In genomic region chr7:74092321-74092963, GRCh38 we compare ENCODE assay signal across 8 cellular contexts. TPM values are rescaled to one million over a fixed set of nuclear protein-coding genes. Genes with fewer than 3 reads are reported as not detected.
A peak's percentile ranks its signal among the peaks of the same experiment; 100 is the strongest.
DNase-seq lines count a peak whose midpoint lies in the region; ATAC-seq, FAIRE-seq and TF ChIP-seq lines count a peak whose summit lies in the region.

No MANE protein-coding gene starts in this region.

- POLR2A ChIA-PET in CD4-positive, alpha-beta memory T cell (lab: Charles Lee; ENCODE audit: partially characterized antibody) = interaction anchor here (1.1 kb wide), 1 partner anchor 9 kb away, joined by 3 read pairs; no protein-coding TSS in a partner anchor

- CTCF ChIA-PET in CD4-positive, alpha-beta memory T cell (lab: Charles Lee; ENCODE audit: partially characterized antibody) = no interaction called here

- peak overlapping the region; percentile 75 for H3K27ac ChIP-seq in osteoblast (ENCODE audit: low read depth, low read length)
- H3K27ac ChIP-seq in CD4-positive, alpha-beta memory T cell (ENCODE audit: low read depth, low read length) = no peak overlapping the region

- H3K9me3 ChIP-seq in osteoblast (ENCODE audit: low read depth, low read length) = peaks cover 4% of the 10 kb centered on the region
- H3K9me3 ChIP-seq in CD4-positive, alpha-beta memory T cell (ENCODE audit: control insufficient read depth in 1 of 2, low read length in 2 of 2) = no peaks in the 10 kb centered on the region

- intact Hi-C loops in dendritic cell treated with granulocyte-macrophage colony-stimulating factor and Interleukin-4, amounts not matched to agents 40 ng/mL and 50 ng/mL, for 4 days (cut with micrococcal nuclease) = loop anchor here (5.0 kb wide), 1 partner anchor 80 kb away; the partner anchor contains the start of gene EIF4H
- intact Hi-C loops in CD4-positive, alpha-beta memory T cell (cut with micrococcal nuclease) = no loop called here

- ATAC-seq in HG03196 (IDR thresholded peaks at IDR 0.05; ENCODE audit: unreplicated experiment) (peak; percentile 8), HG03135 (IDR thresholded peaks at IDR 0.05; ENCODE audit: unreplicated experiment) (no peak)
- ATAC-seq in activated T-cell treated with anti-CD3 and anti-CD28 coated beads, Interleukin-2, amount 50 U/mL, for 4 hours = no peak

- no peak for FAIRE-seq in frontal cortex (lab: Jason Lieb, UNC)

- H3K9me3 Mint-ChIP-seq in dendritic cell treated with granulocyte-macrophage colony-stimulating factor and Interleukin-4, amounts not matched to agents 40 ng/mL and 50 ng/mL, for 4 days = no peaks in the 10 kb centered on the region
- no peaks in the 10 kb centered on the region for H3K9me3 Mint-ChIP-seq in activated T-cell treated with anti-CD3 and anti-CD28 coated beads, Interleukin-2, amount 50 U/mL, for 4 hours
- H3K9me3 Mint-ChIP-seq in CD4-positive, alpha-beta memory T cell = no peaks in the 10 kb centered on the region

- peaks cover 30% of the 10 kb centered on the region for H3K36me3 ChIP-seq in osteoblast (ENCODE audit: insufficient read depth, low read length)
- H3K36me3 ChIP-seq in CD4-positive, alpha-beta memory T cell (ENCODE audit: insufficient read depth, low read length) = no peaks in the 10 kb centered on the region

- H3K27me3 ChIP-seq in osteoblast (ENCODE audit: insufficient read depth, low read length) = no peaks in the 10 kb centered on the region
- no peaks in the 10 kb centered on the region for H3K27me3 ChIP-seq in CD4-positive, alpha-beta memory T cell (ENCODE audit: insufficient read depth, low read length)

- H3K79me2 ChIP-seq in osteoblast (ENCODE audit: insufficient read depth, low read length) = peaks cover 58% of the 10 kb centered on the region

- peak; percentile 72 for DNase-seq in GM12865 (ENCODE audit: low read depth)
- DNase-seq in osteoblast (ENCODE audit: insufficient read length, low spot score, missing footprints) = peak; percentile 62
- no peak for DNase-seq in activated T-cell treated with anti-CD3 and anti-CD28 coated beads, Interleukin-2, amount 50 U/mL, for 4 hours
- DNase-seq in frontal cortex (ENCODE audit: low spot score in 2 of 2) = no peak
- no peak for DNase-seq in CD4-positive, alpha-beta memory T cell

- H3K4me3 ChIP-seq in GM12865 (ENCODE audit: low read depth, low read length) = peak overlapping the region; percentile 86
- peak overlapping the region; percentile 12 for H3K4me3 ChIP-seq in osteoblast (ENCODE audit: insufficient read depth, low read length)
- no peak overlapping the region for H3K4me3 ChIP-seq in CD4-positive, alpha-beta memory T cell (ENCODE audit: low read length in 2 of 2)

- H3K4me2 ChIP-seq in osteoblast (ENCODE audit: insufficient read depth, low read length) = peak overlapping the region; percentile 24

- H3K27ac Mint-ChIP-seq in dendritic cell treated with granulocyte-macrophage colony-stimulating factor and Interleukin-4, amounts not matched to agents 40 ng/mL and 50 ng/mL, for 4 days = peak overlapping the region; percentile 88
- peak overlapping the region in 3 of 7 donors; percentile 13 to 57 (median 25) for H3K27ac Mint-ChIP-seq in CD4-positive, alpha-beta memory T cell

- H3K4me1 Mint-ChIP-seq in dendritic cell treated with granulocyte-macrophage colony-stimulating factor and Interleukin-4, amounts not matched to agents 40 ng/mL and 50 ng/mL, for 4 days (ENCODE audit: low read depth) = peaks cover 48% of the 10 kb centered on the region
- H3K4me1 Mint-ChIP-seq in activated T-cell treated with anti-CD3 and anti-CD28 coated beads, Interleukin-2, amount 50 U/mL, for 4 hours (ENCODE audit: low read depth) = peaks cover 18% of the 10 kb centered on the region
- H3K4me1 Mint-ChIP-seq in CD4-positive, alpha-beta memory T cell = peaks cover 6 to 18% (median 16%) of the 10 kb centered on the region in 4 donors

- H3K36me3 Mint-ChIP-seq in dendritic cell treated with granulocyte-macrophage colony-stimulating factor and Interleukin-4, amounts not matched to agents 40 ng/mL and 50 ng/mL, for 4 days (ENCODE audit: low read depth) = peaks cover 56% of the 10 kb centered on the region
- H3K36me3 Mint-ChIP-seq in activated T-cell treated with anti-CD3 and anti-CD28 coated beads, Interleukin-2, amount 50 U/mL, for 4 hours (ENCODE audit: insufficient read depth) = peaks cover 2% of the 10 kb centered on the region
- H3K36me3 Mint-ChIP-seq in CD4-positive, alpha-beta memory T cell = peaks cover 3 to 8% of the 10 kb centered on the region in 2 donors

- peak overlapping the region; percentile 93 for H3K4me3 Mint-ChIP-seq in dendritic cell treated with granulocyte-macrophage colony-stimulating factor and Interleukin-4, amounts not matched to agents 40 ng/mL and 50 ng/mL, for 4 days
- no peak overlapping the region for H3K4me3 Mint-ChIP-seq in activated T-cell treated with anti-CD3 and anti-CD28 coated beads, Interleukin-2, amount 50 U/mL, for 4 hours
- H3K4me3 Mint-ChIP-seq in CD4-positive, alpha-beta memory T cell = no peak overlapping the region

- peak overlapping the region; percentile 71 for H2AFZ ChIP-seq in osteoblast (ENCODE audit: low read length)

- peaks cover 3% of the 10 kb centered on the region for H4K20me1 ChIP-seq in osteoblast (ENCODE audit: insufficient read depth, low read length)

- H3K27me3 Mint-ChIP-seq in dendritic cell treated with granulocyte-macrophage colony-stimulating factor and Interleukin-4, amounts not matched to agents 40 ng/mL and 50 ng/mL, for 4 days = no peaks in the 10 kb centered on the region
- no peaks in the 10 kb centered on the region for H3K27me3 Mint-ChIP-seq in activated T-cell treated with anti-CD3 and anti-CD28 coated beads, Interleukin-2, amount 50 U/mL, for 4 hours (ENCODE audit: low read depth)
- H3K27me3 Mint-ChIP-seq in CD4-positive, alpha-beta memory T cell = no peaks in the 10 kb centered on the region

- peaks cover 33% of the 10 kb centered on the region for H3K4me1 ChIP-seq in osteoblast (ENCODE audit: insufficient read depth, low read length)
- peaks cover 19% of the 10 kb centered on the region for H3K4me1 ChIP-seq in CD4-positive, alpha-beta memory T cell (ENCODE audit: insufficient read depth, low read length)

- TF ChIP-seq CTCF in GM12865 (IDR thresholded peaks at IDR 0.05; ENCODE audit: insufficient read depth, low read depth, low read length, missing control alignments) (no peak), osteoblast (IDR thresholded peaks at IDR 0.05; ENCODE audit: extremely low read depth, low read depth, low read length) (no peak)

RNA-seq across cellular contexts. Expression of gene LIMK1, which starts 8.8 kb away (rescaled TPM):
- total RNA-seq in osteoblast (46.7 and 48.9 TPM in 2 replicates), frontal cortex (15.5 TPM)
- 10 to 100 TPM; 17.9 to 22.1 (median 19.3) TPM for total RNA-seq in activated T-cell treated with anti-CD3 and anti-CD28 coated beads, Interleukin-2, amount 50 U/mL, for 4 hours
- 10 to 100 TPM; 13.4 to 15.1 TPM for total RNA-seq in CD4-positive, alpha-beta memory T cell
- 1 to 10 TPM in 1 of 2 donors, under 1 TPM in 1; 0.42 to 4.9 TPM for polyA plus RNA-seq in CD4-positive, alpha-beta memory T cell

Comparison
In these comparisons a context has a peak if more than half of its experiments do, and no peak if none do; other contexts are left out.
1. DNase-seq: peak in GM12865 (single experiment) and osteoblast (single experiment); none in activated T-cell treated with anti-CD3 and anti-CD28 coated beads, Interleukin-2, amount 50 U/mL, for 4 hours (single experiment), frontal cortex (0 of 2) and CD4-positive, alpha-beta memory T cell (0 of 5).
2. H3K4me3 ChIP-seq: peak in GM12865 (single experiment) and osteoblast (single experiment); none in CD4-positive, alpha-beta memory T cell (0 of 2).